Comparison of ENCODE assay signal across 23 cellular contexts in the genomic region with DNA sequence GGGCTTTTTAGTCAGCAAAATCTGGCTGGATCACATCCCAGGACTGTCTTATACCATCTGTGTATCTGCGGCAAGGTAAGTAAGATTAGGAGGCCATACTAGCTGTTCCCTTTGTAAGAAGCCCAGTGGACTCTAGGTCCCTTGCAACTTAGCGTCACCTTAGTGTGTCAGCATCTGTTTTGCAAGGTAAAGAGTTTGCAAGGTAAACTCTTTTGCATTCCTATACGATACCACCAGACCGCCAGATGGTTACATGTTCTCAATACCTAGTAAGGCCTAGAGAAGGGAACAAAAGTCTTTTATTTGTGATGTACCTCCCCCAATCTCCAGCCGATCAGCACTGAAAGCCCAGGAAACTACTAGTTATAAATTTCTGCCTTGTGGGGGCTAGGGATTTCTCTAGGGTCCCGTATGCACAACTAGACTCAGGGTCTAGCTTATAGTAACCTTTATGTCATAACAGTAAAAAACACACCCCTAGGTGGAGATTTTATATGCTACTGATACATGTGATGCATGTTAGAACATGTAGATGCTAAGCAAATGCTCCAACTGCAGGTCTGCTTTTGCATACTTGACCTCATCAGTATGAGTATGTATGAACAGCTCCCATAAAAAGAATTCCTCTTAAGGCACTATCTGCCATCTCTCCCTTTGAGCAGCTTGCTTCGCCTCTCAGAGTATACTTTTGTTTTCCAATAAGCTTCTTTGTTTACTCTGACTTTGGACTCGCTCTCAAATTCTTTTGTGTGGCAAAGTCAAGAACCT.
"Had no signal": no experiment of that assay in that cellular context is flagged by ENCODE, and none has a peak within 500 bp of the region (broad histone marks: within the 10 kb centered on the region; RNA-seq: fewer than 3 reads in every experiment).

No MANE protein-coding gene starts in this region.

- H3K9me3 ChIP-seq: neutrophil, stomach, thoracic aorta, transverse colon had no signal

- H3K27me3 ChIP-seq: hepatocyte, neutrophil, stomach, transverse colon had no signal

- ATAC-seq: effector memory CD8-positive, alpha-beta T cell; left cardiac atrium; naive thymus-derived CD4-positive, alpha-beta T cell; right cardiac atrium had no signal

- H3K4me1 Mint-ChIP-seq: central memory CD8-positive, alpha-beta T cell; naive thymus-derived CD4-positive, alpha-beta T cell; nephron progenitor cell had no signal

- H3K36me3 ChIP-seq: left ventricle myocardium inferior, neutrophil, stomach, thoracic aorta, transverse colon had no signal

- H3K79me2 ChIP-seq: hepatocyte had no signal

- H3K27ac ChIP-seq: hepatocyte, left ventricle myocardium inferior, neutrophil, stomach, thoracic aorta, transverse colon had no signal

- H3K27me3 Mint-ChIP-seq: central memory CD8-positive, alpha-beta T cell; effector memory CD8-positive, alpha-beta T cell; progenitor cell of endocrine pancreas had no signal

- H2AFZ ChIP-seq: hepatocyte had no signal

- H3K4me1 ChIP-seq: left ventricle myocardium inferior, stomach, transverse colon had no signal

- H3K4me3 Mint-ChIP-seq: central memory CD8-positive, alpha-beta T cell; effector memory CD8-positive, alpha-beta T cell; naive thymus-derived CD4-positive, alpha-beta T cell; nephron progenitor cell had no signal

- DNase-seq: effector memory CD8-positive, alpha-beta T cell; erythroblast; foreskin melanocyte; head of caudate nucleus; kidney; left cardiac atrium; left ventricle myocardium inferior; mesendoderm; naive thymus-derived CD4-positive, alpha-beta T cell; nephron progenitor cell; right cardiac atrium; small intestine; stimulated activated CD4-positive, alpha-beta T cell treated with anti-CD3 and anti-CD28 coated beads, Interleukin-12 subunit alpha, Interleukin-12 subunit beta, amount 100 ng/mL, for 4 hours; stimulated activated naive CD4-positive, alpha-beta T cell; stomach; substantia nigra; transverse colon had no signal

- H3K4me2 ChIP-seq: hepatocyte had no signal

- H3K4me3 ChIP-seq: hepatocyte, left ventricle myocardium inferior, lung, stomach, thoracic aorta, transverse colon had no signal

- H3K27ac Mint-ChIP-seq: effector memory CD8-positive, alpha-beta T cell; naive thymus-derived CD4-positive, alpha-beta T cell; nephron progenitor cell; progenitor cell of endocrine pancreas had no signal

- H3K9me3 Mint-ChIP-seq: nephron progenitor cell had no signal
